ENCODE assay signal across 25 cellular contexts in genomic region chr16:24826817-24827566, GRCh38. TPM values are rescaled to one million over a fixed set of nuclear protein-coding genes. Genes with fewer than 3 reads are reported as not detected.
A peak's percentile ranks its signal among the peaks of the same experiment; 100 is the strongest.
DNase-seq lines count a peak whose midpoint lies in the region; ATAC-seq, FAIRE-seq and TF ChIP-seq lines count a peak whose summit lies in the region.
"Had no signal": no experiment of that assay in that cellular context is flagged by ENCODE, and none has a peak within 500 bp of the region (broad histone marks: within the 10 kb centered on the region; RNA-seq: fewer than 3 reads in every experiment).

No MANE protein-coding gene starts in this region.

- TF ChIP-seq POLR2A in H1 (IDR thresholded peaks at IDR 0.05; ENCODE audit: control extremely low read depth in 1 of 2, low read depth in 2 of 2, low read length in 2 of 2), result peak in 1 of 2 experiments; percentile 32; a peak in 1 of 3 replicates

- H3K4me3 ChIP-seq in H1 (ENCODE audit: extremely low read depth in 1 of 4, insufficient read depth in 2 of 4, low read depth in 3 of 4, low read length in 4 of 4), result no peak overlapping the region
- H3K4me3 ChIP-seq: MG63 had no signal

- H3K79me1 ChIP-seq in H9 (ENCODE audit: insufficient read depth, low read depth, low read length, poor library complexity, severe bottlenecking) (no peaks in the 10 kb centered on the region), H1 (ENCODE audit: low read depth, low read length) (no peaks in the 10 kb centered on the region)

- H3K4me2 ChIP-seq in H9 (ENCODE audit: insufficient read depth, insufficient read length, low read length) (no peak overlapping the region), H1 (ENCODE audit: insufficient read depth in 1 of 2, low read depth in 2 of 2, low read length in 2 of 2) (no peak overlapping the region)

- H3K14ac ChIP-seq in H9 (ENCODE audit: insufficient read depth, low read length), result no peak overlapping the region
- no peak overlapping the region for H3K14ac ChIP-seq in H1 (ENCODE audit: insufficient read length)

- CTCF ChIA-PET in H1 (lab: Charles Lee; ENCODE audit: partially characterized antibody), result no interaction called here

- H3K27ac ChIP-seq in H9 (ENCODE audit: insufficient read length, low read depth, low read length) (no peak overlapping the region), H1 (ENCODE audit: low read depth, low read length) (no peak overlapping the region)
- H3K27ac ChIP-seq: C4-2B had no signal

- H3K9me3 ChIP-seq in H9 (ENCODE audit: control insufficient read depth, low read depth, low read length) (no peaks in the 10 kb centered on the region), H1 (ENCODE audit: insufficient read depth in 2 of 2, low read depth in 1 of 2, low read length in 1 of 2) (no peaks in the 10 kb centered on the region)
- H3K9me3 ChIP-seq: MG63 had no signal

- H2BK20ac ChIP-seq in H9 (ENCODE audit: low read depth, low read length, poor library complexity, severe bottlenecking), result no peak overlapping the region
- no peak overlapping the region for H2BK20ac ChIP-seq in H1 (ENCODE audit: low read length)

- H3K36me3 Mint-ChIP-seq in activated T-cell treated with anti-CD3 and anti-CD28 coated beads, Interleukin-2, amount 50 U/mL, for 24 hours (ENCODE audit: low read depth), result peaks cover 72% of the 10 kb centered on the region
- H3K36me3 Mint-ChIP-seq in H9 (ENCODE audit: insufficient read depth in 1 of 3, low read depth in 3 of 3), result peaks cover 19 to 54% (median 54%) of the 10 kb centered on the region in 3 experiments; a peak in 6 of 7 replicates
- peaks cover 63% of the 10 kb centered on the region for H3K36me3 Mint-ChIP-seq in stimulated activated effector memory CD8-positive, alpha-beta T cell treated with anti-CD3 and anti-CD28 coated beads, Interleukin-12 subunit alpha, Interleukin-12 subunit beta, amount 100 ng/mL, for 72 hours

- H3K9ac ChIP-seq in H9 (ENCODE audit: extremely low read depth, insufficient read length, low read length), result no peak overlapping the region
- H3K9ac ChIP-seq in H1 (replicated peaks in 1 of 4; ENCODE audit: extremely low read depth in 1 of 4, low read depth in 3 of 4, low read length in 3 of 4), result no peak overlapping the region

- H4K91ac ChIP-seq in H9 (ENCODE audit: insufficient read length, low read depth, low read length) (no peak overlapping the region), H1 (replicated peaks; ENCODE audit: insufficient read length, low read length) (no peak overlapping the region)

- H2BK12ac ChIP-seq in H9 (ENCODE audit: insufficient read length, low read depth, low read length) (no peak overlapping the region), H1 (ENCODE audit: low read depth, low read length) (no peak overlapping the region)

- no peaks in the 10 kb centered on the region for H3K9me3 Mint-ChIP-seq in activated T-cell treated with anti-CD3 and anti-CD28 coated beads, Interleukin-2, amount 50 U/mL, for 24 hours
- H3K9me3 Mint-ChIP-seq in H9, result no peaks in the 10 kb centered on the region
- no peaks in the 10 kb centered on the region for H3K9me3 Mint-ChIP-seq in stimulated activated effector memory CD8-positive, alpha-beta T cell treated with anti-CD3 and anti-CD28 coated beads, Interleukin-12 subunit alpha, Interleukin-12 subunit beta, amount 100 ng/mL, for 72 hours
- H3K9me3 Mint-ChIP-seq: HFFc6 had no signal

- no peaks in the 10 kb centered on the region for H3K4me1 ChIP-seq in H9 (ENCODE audit: insufficient read depth, low read length)
- H3K4me1 ChIP-seq in H1 (replicated peaks in 1 of 4; ENCODE audit: control insufficient read depth in 3 of 4, insufficient read depth in 4 of 4, low read length in 3 of 4), result no peaks in the 10 kb centered on the region

- H2BK15ac ChIP-seq in H9 (ENCODE audit: low read depth, low read length) (no peak overlapping the region), H1 (ENCODE audit: low read length) (no peak overlapping the region)

- H3T11ph ChIP-seq in H9 (ENCODE audit: low read length), result no peak overlapping the region

- no peaks in the 10 kb centered on the region for H3K4me1 Mint-ChIP-seq in activated T-cell treated with anti-CD3 and anti-CD28 coated beads, Interleukin-2, amount 50 U/mL, for 24 hours (ENCODE audit: low read depth)
- H3K4me1 Mint-ChIP-seq in H9, result no peaks in the 10 kb centered on the region
- no peaks in the 10 kb centered on the region for H3K4me1 Mint-ChIP-seq in stimulated activated effector memory CD8-positive, alpha-beta T cell treated with anti-CD3 and anti-CD28 coated beads, Interleukin-12 subunit alpha, Interleukin-12 subunit beta, amount 100 ng/mL, for 72 hours

- POLR2A ChIA-PET in H1 (lab: Charles Lee; ENCODE audit: partially characterized antibody), result interaction anchor here (0.6 kb wide), 1 partner anchor 322 kb away, joined by 3 read pairs; no protein-coding TSS in a partner anchor

- H4K8ac ChIP-seq in H9 (replicated peaks; ENCODE audit: insufficient read length, low read depth, low read length) (no peak overlapping the region), H1 (ENCODE audit: extremely low read depth, insufficient read depth, low read length) (no peak overlapping the region)

- H3K23me2 ChIP-seq in H9 (ENCODE audit: insufficient read length, low read depth, low read length, poor library complexity, severe bottlenecking), result no peaks in the 10 kb centered on the region
- H3K23me2 ChIP-seq in H1 (ENCODE audit: low read depth, low read length), result no peaks in the 10 kb centered on the region

- H3K27ac Mint-ChIP-seq in activated T-cell treated with anti-CD3 and anti-CD28 coated beads, Interleukin-2, amount 50 U/mL, for 24 hours, result peak overlapping the region; percentile 14
- H3K27ac Mint-ChIP-seq in H9, result peak overlapping the region in 2 of 3 experiments; percentile 81 to 85; a peak in 4 of 7 replicates
- peak overlapping the region; percentile 63 for H3K27ac Mint-ChIP-seq in stimulated activated effector memory CD8-positive, alpha-beta T cell treated with anti-CD3 and anti-CD28 coated beads, Interleukin-12 subunit alpha, Interleukin-12 subunit beta, amount 100 ng/mL, for 72 hours
- H3K27ac Mint-ChIP-seq: HFFc6 had no signal

- no peak for DNase-seq in activated T-cell treated with anti-CD3 and anti-CD28 coated beads, Interleukin-2, amount 50 U/mL, for 24 hours
- DNase-seq in activated T-cell treated with anti-CD3 and anti-CD28 coated beads, Interleukin-2, amount 50 U/mL, for 48 hours, result no peak
- DNase-seq in H9, result no peak
- no peak for DNase-seq in H1 (ENCODE audit: low read depth in 1 of 2, low spot score in 2 of 2)
- no peak for DNase-seq in stimulated activated effector memory CD8-positive, alpha-beta T cell treated with anti-CD3 and anti-CD28 coated beads, Interleukin-12 subunit alpha, Interleukin-12 subunit beta, amount 100 ng/mL, for 72 hours (ENCODE audit: low spot score in 2 of 2)
- DNase-seq in NCI-H524 (lab: John Stamatoyannopoulos, UW), result no peak
- DNase-seq in Kasumi-1 (lab: John Stamatoyannopoulos, UW), result no peak
- DNase-seq: HFFc6, MG63, NCI-H1417 treated with DMSO at 0.1 percent for 48 hours, NCI-H187, NCI-H2107, NCI-H446 treated with DMSO at 0.1 percent for 48 hours, NCI-H69, PC-3, Right ventricle myocardium superior had no signal

- H2AFZ ChIP-seq in H9 (ENCODE audit: low read length) (no peak overlapping the region), H1 (ENCODE audit: low read length) (no peak overlapping the region)

- H3K27me3 ChIP-seq in H9 (ENCODE audit: insufficient read depth, low read length) (no peaks in the 10 kb centered on the region), H1 (replicated peaks in 1 of 4; ENCODE audit: control insufficient read depth in 3 of 4, extremely low read depth in 1 of 4, insufficient read depth in 3 of 4, low read length in 3 of 4) (no peaks in the 10 kb centered on the region)
- H3K27me3 ChIP-seq: MG63 had no signal

- H2BK120ac ChIP-seq in H9 (ENCODE audit: low read depth, low read length, poor library complexity, severe bottlenecking) (no peak overlapping the region), H1 (replicated peaks; ENCODE audit: low read depth, low read length) (no peak overlapping the region)

- H2AK5ac ChIP-seq in H9 (ENCODE audit: insufficient read length, low read length) (no peak overlapping the region), H1 (ENCODE audit: low read depth, low read length) (no peak overlapping the region)

- H2BK5ac ChIP-seq in H9 (ENCODE audit: insufficient read length, low read length), result no peak overlapping the region
- H2BK5ac ChIP-seq in H1 (ENCODE audit: low read depth, low read length), result no peak overlapping the region

- H4K20me1 ChIP-seq in H9 (ENCODE audit: control insufficient read depth, insufficient read depth, insufficient read length), result no peaks in the 10 kb centered on the region
- H4K20me1 ChIP-seq in H1 (replicated peaks in 1 of 2; ENCODE audit: control insufficient read depth in 1 of 2, insufficient read depth in 2 of 2, low read length in 2 of 2), result peaks cover 3 to 16% of the 10 kb centered on the region in 2 experiments

- no peaks in the 10 kb centered on the region for H3K27me3 Mint-ChIP-seq in activated T-cell treated with anti-CD3 and anti-CD28 coated beads, Interleukin-2, amount 50 U/mL, for 24 hours
- no peaks in the 10 kb centered on the region for H3K27me3 Mint-ChIP-seq in H9 (ENCODE audit: low read depth)

- TF ChIP-seq CTCF in H9 (conservative IDR thresholded peaks at IDR 0.05) (no peak), H1 (IDR thresholded peaks at IDR 0.05; ENCODE audit: control extremely low read depth in 1 of 3, insufficient read depth in 1 of 3, low read depth in 1 of 3, low read length in 3 of 3) (no peak)

- no peak overlapping the region for H4K5ac ChIP-seq in H9 (ENCODE audit: insufficient read length, low read depth, low read length)
- H4K5ac ChIP-seq in H1 (ENCODE audit: insufficient read length, low read depth, low read length), result no peak overlapping the region

- ATAC-seq in stimulated activated effector memory CD8-positive, alpha-beta T cell treated with anti-CD3 and anti-CD28 coated beads, Interleukin-12 subunit alpha, Interleukin-12 subunit beta, amount 100 ng/mL, for 72 hours, result no peak
- ATAC-seq: PC-3 had no signal

- FAIRE-seq in H1 (lab: Jason Lieb, UNC), result no peak
- FAIRE-seq: A204.1, G401.6, GM12892, GM18507, H54 had no signal

- H3K18ac ChIP-seq in H9 (ENCODE audit: insufficient read length, low read depth, low read length) (no peak overlapping the region), H1 (ENCODE audit: extremely low read depth, low read length) (no peak overlapping the region)

- TF ChIP-seq EP300 in H1 (IDR thresholded peaks at IDR 0.05; ENCODE audit: borderline replicate concordance in 1 of 2, low read depth in 2 of 2, low read length in 2 of 2), result no peak

- H3K79me2 ChIP-seq in H9 (ENCODE audit: insufficient read depth, low read length), result no peaks in the 10 kb centered on the region
- no peaks in the 10 kb centered on the region for H3K79me2 ChIP-seq in H1 (ENCODE audit: control insufficient read depth in 1 of 2, insufficient read depth in 2 of 2, low read length in 2 of 2)

- no peak overlapping the region for H3K4me3 Mint-ChIP-seq in activated T-cell treated with anti-CD3 and anti-CD28 coated beads, Interleukin-2, amount 50 U/mL, for 24 hours
- no peak overlapping the region for H3K4me3 Mint-ChIP-seq in H9
- no peak overlapping the region for H3K4me3 Mint-ChIP-seq in stimulated activated effector memory CD8-positive, alpha-beta T cell treated with anti-CD3 and anti-CD28 coated beads, Interleukin-12 subunit alpha, Interleukin-12 subunit beta, amount 100 ng/mL, for 72 hours
- H3K4me3 Mint-ChIP-seq: HFFc6 had no signal

- WGBS in H9 (ENCODE audit: extremely low coverage, insufficient read length, low lambda C conversion rate), result no CpG with 5 or more reads among the region's 9 CpGs
- WGBS in H1 (ENCODE audit: extremely low coverage in 1 of 2, insufficient coverage in 1 of 2, insufficient read length in 1 of 2, insufficient replicate concordance in 2 of 2, low coverage in 1 of 2, low lambda C conversion rate in 2 of 2, missing lambda C conversion rate in 1 of 2), 2 experiments, result 96% methylated on average over 9 of the region's 9 CpGs; no CpG with 5 or more reads in 1 of the 2 experiments

- peaks cover 15 to 56% (median 26%) of the 10 kb centered on the region in 4 experiments for H3K36me3 ChIP-seq in H1 (ENCODE audit: control insufficient read depth in 2 of 4, insufficient read depth in 4 of 4, low read length in 3 of 4)

- H3K23ac ChIP-seq in H9 (ENCODE audit: insufficient read length, low read depth, low read length) (no peak overlapping the region), H1 (ENCODE audit: insufficient read length) (no peak overlapping the region)

- H3K4ac ChIP-seq in H9 (ENCODE audit: low read depth, low read length) (no peak overlapping the region), H1 (replicated peaks; ENCODE audit: insufficient read length, low read depth, low read length) (no peak overlapping the region)

- H3K56ac ChIP-seq in H9 (ENCODE audit: insufficient read length, low read depth, low read length) (no peak overlapping the region), H1 (replicated peaks; ENCODE audit: insufficient read length, low read depth, low read length) (no peak overlapping the region)

- no peak for TF ChIP-seq RAD21 in H1 (IDR thresholded peaks at IDR 0.05 in 1 of 2, conservative IDR thresholded peaks at IDR 0.05 in 1 of 2; ENCODE audit: low read depth in 2 of 2, low read length in 2 of 2)

RNA-seq across cellular contexts. Expression of gene SLC5A11, which starts 18.8 kb away (rescaled TPM):
- 0.15 and 0.22 TPM in 2 replicates for total RNA-seq in H9 (2021)
- 0.26 and 0.36 TPM in 2 replicates for total RNA-seq in H1 (2021; fragmentation: NEBNext Ultra II Directional; extraction: Animal tissue kit (Norgen Biotek cat#: 25700))
- 0.19 and 0.59 TPM in 2 replicates for polyA plus RNA-seq in H1 (2011; rRNA removed)
- 0.17 TPM for polyA plus RNA-seq in H1 (2011; cell fraction: cytosol; rRNA removed)
- polyA plus RNA-seq in H1 (2011; cell fraction: nucleus; rRNA removed), result 0.90 TPM
- polyA plus RNA-seq in H1 (2012, experiment 1 of 2), result 0.10 to 0.25 TPM (median 0.18 TPM) in 4 replicates
- 0.08 TPM for polyA plus RNA-seq in H1 (2012, experiment 2 of 2)
- polyA plus RNA-seq in H1 (2013, experiment 1 of 2), result 0.10 TPM
- polyA plus RNA-seq in H1 (2013, experiment 2 of 2), result 0.09 TPM
- 2.0 TPM in 1 of 2 replicates, not detected in the other for polyA minus RNA-seq in H1 (2011; rRNA and poly(A)+ RNA removed)
- not detected for polyA minus RNA-seq in H1 (2011; cell fraction: cytosol; rRNA and poly(A)+ RNA removed)
- 0.70 TPM for polyA minus RNA-seq in H1 (2011; cell fraction: nucleus; rRNA and poly(A)+ RNA removed)
- total RNA-seq: Daoy, LHCN-M2, Right ventricle myocardium superior, RPMI7951 had no signal

Comparison
In these comparisons a context has a peak if more than half of its experiments do, and no peak if none do; other contexts are left out.
1. H3K27ac Mint-ChIP-seq: peak in every context shown above with its lines; median percentile 83 in H9; 63 in stimulated activated effector memory CD8-positive, alpha-beta T cell treated with anti-CD3 and anti-CD28 coated beads, Interleukin-12 subunit alpha, Interleukin-12 subunit beta, amount 100 ng/mL, for 72 hours; 14 in activated T-cell treated with anti-CD3 and anti-CD28 coated beads, Interleukin-2, amount 50 U/mL, for 24 hours.